Comparison of ENCODE assay signal across 8 cellular contexts in genomic region chr12:121793836-121794531, GRCh38. TPM values are rescaled to one million over a fixed set of nuclear protein-coding genes. Genes with fewer than 3 reads are reported as not detected.
DNase-seq lines count a peak whose midpoint lies in the region; ATAC-seq and FAIRE-seq lines count a peak whose summit lies in the region.

No MANE protein-coding gene starts in this region.

- H3K4me1 ChIP-seq in Karpas-422 (ENCODE audit: low read length) = peaks cover 46% of the 10 kb centered on the region

- no peaks in the 10 kb centered on the region for H3K36me3 ChIP-seq in Karpas-422 (ENCODE audit: insufficient read depth, low read length)

- no peaks in the 10 kb centered on the region for H3K9me3 ChIP-seq in Karpas-422 (ENCODE audit: low read length)

- FAIRE-seq in frontal cortex (lab: Jason Lieb, UNC) = no peak

- H2AFZ ChIP-seq in Karpas-422 (ENCODE audit: low read length) = peak overlapping the region; percentile 59; the same call in 1 of the 2 replicates

- H3K27ac ChIP-seq in Karpas-422 (ENCODE audit: low read length) = no peak overlapping the region
- H3K27ac ChIP-seq in temporal lobe (ENCODE audit: low read depth, low read length) = peak overlapping the region; percentile 47

- peak; percentile 92 for DNase-seq in EL
- DNase-seq in Karpas-422 = peak; percentile 96
- peak; percentile 86 for DNase-seq in SHP77 treated with DMSO at 0.1 percent for 48 hours (lab: John Stamatoyannopoulos, UW)
- DNase-seq in activated gamma-delta T cell treated with anti-CD3 and anti-CD28 coated beads, Interleukin-2, amount 50 U/mL, for 16 hours (ENCODE audit: low read depth) = peak; percentile 93
- peak; percentile 84 to 86 for DNase-seq in frontal cortex (ENCODE audit: low spot score in 2 of 2)
- DNase-seq in occipital lobe (lab: John Stamatoyannopoulos, UW) = peak; percentile 82

- no peaks in the 10 kb centered on the region for H3K79me2 ChIP-seq in Karpas-422 (ENCODE audit: low read length)

- peak overlapping the region; percentile 56 for H3K9ac ChIP-seq in Karpas-422 (ENCODE audit: low read length)

- peaks cover 4% of the 10 kb centered on the region; the same call in 1 of the 2 replicates for H4K20me1 ChIP-seq in Karpas-422 (ENCODE audit: insufficient read depth, low read depth, low read length)

- peak overlapping the region; percentile 60 for H3K4me2 ChIP-seq in Karpas-422 (ENCODE audit: low read depth, low read length, poor library complexity, severe bottlenecking)

- H3K4me3 ChIP-seq in Karpas-422 (ENCODE audit: low read length) = peak overlapping the region; percentile 65

- peak; percentile 43 for ATAC-seq in GM21825 (IDR thresholded peaks at IDR 0.05; ENCODE audit: unreplicated experiment)

- no peaks in the 10 kb centered on the region for H3K9me2 ChIP-seq in Karpas-422 (replicated peaks; ENCODE audit: insufficient read depth, low read length)

- H3K27me3 ChIP-seq in Karpas-422 (ENCODE audit: low read length) = no peaks in the 10 kb centered on the region

RNA-seq across cellular contexts. Expression of gene RHOF, which starts 0.5 kb away (rescaled TPM):
- 7.2 and 17.5 TPM in 2 replicates for total RNA-seq in Karpas-422 (2014; rRNA removed; shearing (Covaris generic); ENCODE audit: low replicate concordance)
- total RNA-seq in frontal cortex (13.0 TPM), occipital lobe (14.5 TPM), temporal lobe (10.1 TPM)

RNA-seq across cellular contexts. Expression of gene SETD1B, which starts 9.8 kb away (rescaled TPM):
- total RNA-seq in Karpas-422 (2014; rRNA removed; shearing (Covaris generic); ENCODE audit: low replicate concordance) = 2.1 and 2.3 TPM in 2 replicates
- 2.4 TPM for total RNA-seq in frontal cortex
- 2.3 TPM for total RNA-seq in occipital lobe
- 7.1 TPM for total RNA-seq in temporal lobe
